8 cellular contexts compared by ENCODE assay signal in the genomic region with DNA sequence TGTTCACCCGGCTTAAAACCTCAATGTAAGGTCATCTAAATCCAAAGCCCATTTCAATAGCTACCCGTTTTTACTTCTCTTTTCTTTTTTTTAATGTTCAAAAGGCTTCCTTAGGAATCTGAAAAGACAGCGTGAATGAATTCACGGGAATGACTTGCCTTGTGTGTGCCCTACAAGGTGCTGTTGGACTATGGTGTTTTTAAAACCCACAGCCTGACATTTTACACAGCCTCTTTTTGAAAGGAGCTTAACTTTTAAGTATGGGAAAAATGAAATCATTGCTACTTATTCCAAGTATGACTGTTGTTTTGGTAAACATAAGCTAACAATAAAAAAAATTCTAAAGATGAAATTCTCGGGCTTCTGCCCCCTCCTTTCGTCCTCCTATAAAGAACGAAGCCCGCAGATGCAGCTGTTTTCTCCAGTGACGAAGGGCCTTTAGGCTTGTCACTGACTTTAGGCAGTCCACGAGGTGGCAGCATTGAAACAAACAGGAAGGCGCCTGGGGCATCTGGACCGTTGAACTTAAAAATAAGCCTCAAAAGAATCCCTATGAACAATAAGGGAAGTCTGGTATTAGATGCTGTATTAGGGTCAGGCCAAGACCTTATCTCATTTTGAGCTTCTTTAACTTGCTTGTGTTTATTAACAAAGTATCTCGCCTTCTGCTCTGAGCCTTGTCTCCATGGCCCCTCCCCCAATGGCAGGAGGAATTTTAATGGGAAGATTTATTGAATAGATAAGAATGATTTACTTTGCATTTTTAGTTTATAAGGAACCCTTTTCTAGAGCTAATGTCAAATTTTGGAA.
DNase-seq lines count a peak whose midpoint lies in the region; ATAC-seq, FAIRE-seq and TF ChIP-seq lines count a peak whose summit lies in the region.

No MANE protein-coding gene starts in this region.

- intact Hi-C loops in activated CD8-positive, alpha-beta T cell treated with anti-CD3 and anti-CD28 coated beads for 36 hours (cut with micrococcal nuclease), result loop anchor here (5.0 kb wide), 1 partner anchor 139 kb away; a partner anchor contains a TSS

- H2BK12ac ChIP-seq in H1 (ENCODE audit: low read depth, low read length), result no peak overlapping the region
- no peak overlapping the region for H2BK12ac ChIP-seq in mesenchymal stem cell (ENCODE audit: low read length in 2 of 2)

- no peak overlapping the region for H3K4ac ChIP-seq in H1 (replicated peaks; ENCODE audit: insufficient read length, low read depth, low read length)
- peak overlapping the region in 1 of 2 experiments; percentile 26 for H3K4ac ChIP-seq in mesenchymal stem cell (ENCODE audit: low read depth in 1 of 2, low read length in 2 of 2)

- H3K4me1 ChIP-seq in H1 (replicated peaks in 1 of 4; ENCODE audit: control insufficient read depth in 3 of 4, insufficient read depth in 4 of 4, low read length in 3 of 4), result peaks cover 0 to 2% (median 0%) of the 10 kb centered on the region in 4 experiments; a peak in 1 of 7 replicates
- H3K4me1 ChIP-seq in mesenchymal stem cell (ENCODE audit: control insufficient read depth, insufficient read depth, low read depth, low read length), result peaks cover 11% of the 10 kb centered on the region

- DNase-seq in AG04450 (ENCODE audit: low read depth, low spot score) (peak; percentile 58), NCI-H748 (lab: John Stamatoyannopoulos, UW; ENCODE audit: unreplicated experiment) (peak; percentile 78), H1 (ENCODE audit: low read depth in 1 of 2, low spot score in 2 of 2) (peak; percentile 29 to 70), mesenchymal stem cell (peak; percentile 88)
- DNase-seq in activated CD8-positive, alpha-beta T cell treated with anti-CD3 and anti-CD28 coated beads for 36 hours, result peak; percentile 85
- DNase-seq in stimulated activated CD8-positive, alpha-beta memory T cell treated with anti-CD3 and anti-CD28 coated beads, Interleukin-15, amount 100 ng/mL, for 24 hours (ENCODE audit: low read depth), result peak; percentile 37

- WGBS in H1 (ENCODE audit: extremely low coverage in 1 of 2, insufficient coverage in 1 of 2, insufficient read length in 1 of 2, insufficient replicate concordance in 2 of 2, low coverage in 1 of 2, low lambda C conversion rate in 2 of 2, missing lambda C conversion rate in 1 of 2), 2 experiments, result 28% methylated on average over 13 of the region's 13 CpGs; no CpG with 5 or more reads in 1 of the 2 experiments
- WGBS in mesenchymal stem cell, result 42% methylated on average over 10 of the region's 13 CpGs

- H3K23ac ChIP-seq in H1 (ENCODE audit: insufficient read length), result no peak overlapping the region
- no peak overlapping the region for H3K23ac ChIP-seq in mesenchymal stem cell (ENCODE audit: low read length in 2 of 2)

- H3K9me3 Mint-ChIP-seq in activated CD8-positive, alpha-beta T cell treated with anti-CD3 and anti-CD28 coated beads for 36 hours, result no peaks in the 10 kb centered on the region

- no peak overlapping the region for H4K91ac ChIP-seq in H1 (replicated peaks; ENCODE audit: insufficient read length, low read length)
- H4K91ac ChIP-seq in mesenchymal stem cell (ENCODE audit: low read length), result no peak overlapping the region

- no peak overlapping the region for H2BK5ac ChIP-seq in H1 (ENCODE audit: low read depth, low read length)
- peak overlapping the region; percentile 84 for H2BK5ac ChIP-seq in mesenchymal stem cell (ENCODE audit: low read depth, low read length, poor library complexity, severe bottlenecking)

- no peak overlapping the region for H3K4me3 ChIP-seq in AG04450 (ENCODE audit: low read depth, low read length)
- H3K4me3 ChIP-seq in H1 (ENCODE audit: extremely low read depth in 1 of 4, insufficient read depth in 2 of 4, low read depth in 3 of 4, low read length in 4 of 4), result no peak overlapping the region
- no peak overlapping the region for H3K4me3 ChIP-seq in mesenchymal stem cell (ENCODE audit: insufficient read depth in 1 of 2, low read depth in 1 of 2, low read length in 2 of 2)

- peak; percentile 87 to 88 for TF ChIP-seq RAD21 in H1 (IDR thresholded peaks at IDR 0.05 in 1 of 2, conservative IDR thresholded peaks at IDR 0.05 in 1 of 2; ENCODE audit: low read depth in 2 of 2, low read length in 2 of 2)

- TF ChIP-seq CTCF in AG04450 (IDR thresholded peaks at IDR 0.05; ENCODE audit: low read depth, low read length) (peak; percentile 76), H1 (IDR thresholded peaks at IDR 0.05; ENCODE audit: control extremely low read depth in 1 of 3, insufficient read depth in 1 of 3, low read depth in 1 of 3, low read length in 3 of 3) (peak; percentile 63 to 74 (median 71))
- TF ChIP-seq CTCF in activated CD8-positive, alpha-beta T cell treated with anti-CD3 and anti-CD28 coated beads for 36 hours (IDR thresholded peaks at IDR 0.05), result peak; percentile 82

- H3K27me3 ChIP-seq in AG04450 (ENCODE audit: control insufficient read depth, insufficient read depth, low read length), result no peaks in the 10 kb centered on the region
- no peaks in the 10 kb centered on the region; a peak in 1 of 7 replicates for H3K27me3 ChIP-seq in H1 (replicated peaks in 1 of 4; ENCODE audit: control insufficient read depth in 3 of 4, extremely low read depth in 1 of 4, insufficient read depth in 3 of 4, low read length in 3 of 4)
- H3K27me3 ChIP-seq in mesenchymal stem cell (ENCODE audit: control insufficient read depth in 1 of 2, insufficient read depth in 1 of 2, low read length in 2 of 2), result no peaks in the 10 kb centered on the region

- H3K27me3 Mint-ChIP-seq in activated CD8-positive, alpha-beta T cell treated with anti-CD3 and anti-CD28 coated beads for 36 hours, result peaks cover 5% of the 10 kb centered on the region

- no peak for TF ChIP-seq EP300 in H1 (IDR thresholded peaks at IDR 0.05; ENCODE audit: borderline replicate concordance in 1 of 2, low read depth in 2 of 2, low read length in 2 of 2)

- no peaks in the 10 kb centered on the region for H3K36me3 Mint-ChIP-seq in activated CD8-positive, alpha-beta T cell treated with anti-CD3 and anti-CD28 coated beads for 36 hours (ENCODE audit: low read depth)

- no peaks in the 10 kb centered on the region for H3K4me1 Mint-ChIP-seq in activated CD8-positive, alpha-beta T cell treated with anti-CD3 and anti-CD28 coated beads for 36 hours (ENCODE audit: low read depth)

- H2BK15ac ChIP-seq in H1 (ENCODE audit: low read length) (no peak overlapping the region), mesenchymal stem cell (ENCODE audit: low read depth, poor library complexity, severe bottlenecking) (no peak overlapping the region)

- H3K79me2 ChIP-seq in H1 (ENCODE audit: control insufficient read depth in 1 of 2, insufficient read depth in 2 of 2, low read length in 2 of 2), result no peaks in the 10 kb centered on the region

- H3K36me3 ChIP-seq in H1 (ENCODE audit: control insufficient read depth in 2 of 4, insufficient read depth in 4 of 4, low read length in 3 of 4) (no peaks in the 10 kb centered on the region), mesenchymal stem cell (ENCODE audit: control insufficient read depth in 1 of 2, insufficient read depth in 2 of 2, low read depth in 1 of 2, low read length in 2 of 2) (peaks cover 16 to 78% of the 10 kb centered on the region in 2 experiments)

- H3K56ac ChIP-seq in H1 (replicated peaks; ENCODE audit: insufficient read length, low read depth, low read length), result no peak overlapping the region

- H4K20me1 ChIP-seq in H1 (replicated peaks in 1 of 2; ENCODE audit: control insufficient read depth in 1 of 2, insufficient read depth in 2 of 2, low read length in 2 of 2), result no peaks in the 10 kb centered on the region

- H2AFZ ChIP-seq in H1 (ENCODE audit: low read length) (no peak overlapping the region), mesenchymal stem cell (ENCODE audit: low read depth, low read length) (no peak overlapping the region)

- no peak overlapping the region for H3K9ac ChIP-seq in H1 (replicated peaks in 1 of 4; ENCODE audit: extremely low read depth in 1 of 4, low read depth in 3 of 4, low read length in 3 of 4)
- H3K9ac ChIP-seq in mesenchymal stem cell (ENCODE audit: low read length), result peak overlapping the region; percentile 73

- H3K27ac Mint-ChIP-seq in activated CD8-positive, alpha-beta T cell treated with anti-CD3 and anti-CD28 coated beads for 36 hours, result no peak overlapping the region

- FAIRE-seq in H1 (lab: Jason Lieb, UNC), result peak; percentile 42

- H4K8ac ChIP-seq in H1 (ENCODE audit: extremely low read depth, insufficient read depth, low read length) (no peak overlapping the region), mesenchymal stem cell (ENCODE audit: low read length) (peak overlapping the region; percentile 27)

- no peak overlapping the region for H2BK20ac ChIP-seq in H1 (ENCODE audit: low read length)

- H3K23me2 ChIP-seq in H1 (ENCODE audit: low read depth, low read length), result no peaks in the 10 kb centered on the region; the same call in 1 of the 2 replicates

- H4K5ac ChIP-seq in H1 (ENCODE audit: insufficient read length, low read depth, low read length), result no peak overlapping the region

- 0 out of 4 replicates have a peak overlapping the region, but pooled peaks of 1 of the 2 experiments have one; percentile 19 for H3K4me2 ChIP-seq in H1 (ENCODE audit: insufficient read depth in 1 of 2, low read depth in 2 of 2, low read length in 2 of 2)
- no peak overlapping the region for H3K4me2 ChIP-seq in mesenchymal stem cell (ENCODE audit: low read length, poor library complexity, severe bottlenecking)

- ATAC-seq in GM18858 (IDR thresholded peaks at IDR 0.05; ENCODE audit: unreplicated experiment) (peak; percentile 86), HG03139 (IDR thresholded peaks at IDR 0.05; ENCODE audit: unreplicated experiment) (peak; percentile 92)
- ATAC-seq in activated CD8-positive, alpha-beta T cell treated with anti-CD3 and anti-CD28 coated beads for 36 hours, result peak; percentile 82

- POLR2A ChIA-PET in AG04450 (lab: Yijun Ruan, JAX), result interaction anchor here (0.8 to 1.3 kb wide), 4 partner anchors 18 to 139 kb away, joined by 3 to 5 read pairs (median 3); no protein-coding TSS in a partner anchor
- POLR2A ChIA-PET in activated CD8-positive, alpha-beta T cell treated with anti-CD3 and anti-CD28 coated beads for 36 hours (lab: Charles Lee), result interaction anchor here (0.5 to 0.7 kb wide), 2 partner anchors 9 to 652 kb away, joined by 3 read pairs; no protein-coding TSS in a partner anchor
- POLR2A ChIA-PET in H1 (lab: Charles Lee; ENCODE audit: partially characterized antibody), result interaction anchor here (1.4 kb wide), 1 partner anchor 17 kb away, joined by 3 read pairs; no protein-coding TSS in a partner anchor

- no peak for TF ChIP-seq POLR2A in H1 (IDR thresholded peaks at IDR 0.05; ENCODE audit: control extremely low read depth in 1 of 2, low read depth in 2 of 2, low read length in 2 of 2)

- H3K9me3 ChIP-seq in AG04450 (ENCODE audit: control insufficient read depth, insufficient read depth, low read length), result no peaks in the 10 kb centered on the region
- no peaks in the 10 kb centered on the region for H3K9me3 ChIP-seq in H1 (ENCODE audit: insufficient read depth in 2 of 2, low read depth in 1 of 2, low read length in 1 of 2)
- no peaks in the 10 kb centered on the region for H3K9me3 ChIP-seq in mesenchymal stem cell (ENCODE audit: control insufficient read depth, low read length)

- H3K79me1 ChIP-seq in H1 (ENCODE audit: low read depth, low read length), result no peaks in the 10 kb centered on the region
- peaks cover 9% of the 10 kb centered on the region for H3K79me1 ChIP-seq in mesenchymal stem cell (replicated peaks; ENCODE audit: low read length, poor library complexity, severe bottlenecking)

- H2BK120ac ChIP-seq in H1 (replicated peaks; ENCODE audit: low read depth, low read length) (no peak overlapping the region), mesenchymal stem cell (ENCODE audit: low read depth, low read length) (no peak overlapping the region)

- H3K14ac ChIP-seq in H1 (ENCODE audit: insufficient read length) (no peak overlapping the region), mesenchymal stem cell (ENCODE audit: low read length in 2 of 2) (no peak overlapping the region)

- CTCF ChIA-PET in AG04450 (lab: Charles Lee), result interaction anchor here (0.5 to 2.6 kb wide), 70 partner anchors 8 to 1609 kb away, joined by 3 to 33 read pairs (median 4); a partner anchor contains a TSS
- CTCF ChIA-PET in activated CD8-positive, alpha-beta T cell treated with anti-CD3 and anti-CD28 coated beads for 36 hours (lab: Charles Lee), result interaction anchor here (0.6 to 2.6 kb wide), 61 partner anchors 9 to 1446 kb away, joined by 3 to 29 read pairs (median 4); no protein-coding TSS in a partner anchor
- CTCF ChIA-PET in H1 (lab: Charles Lee; ENCODE audit: partially characterized antibody), result interaction anchor here (0.6 to 1.9 kb wide), 34 partner anchors 8 to 1445 kb away, joined by 3 to 15 read pairs (median 4); no protein-coding TSS in a partner anchor

- H3K27ac ChIP-seq in AG04450 (ENCODE audit: low read depth, low read length) (no peak overlapping the region), H1 (ENCODE audit: low read depth, low read length) (no peak overlapping the region), mesenchymal stem cell (ENCODE audit: low read length, poor library complexity, severe bottlenecking) (peak overlapping the region; percentile 89)

- H2AK5ac ChIP-seq in H1 (ENCODE audit: low read depth, low read length) (no peak overlapping the region), mesenchymal stem cell (ENCODE audit: low read length, severe bottlenecking) (peak overlapping the region; percentile 94)

- H3K18ac ChIP-seq in H1 (ENCODE audit: extremely low read depth, low read length), result no peak overlapping the region
- H3K18ac ChIP-seq in mesenchymal stem cell (ENCODE audit: low read depth in 1 of 2, low read length in 2 of 2), result no peak overlapping the region

- no peak overlapping the region for H3K4me3 Mint-ChIP-seq in activated CD8-positive, alpha-beta T cell treated with anti-CD3 and anti-CD28 coated beads for 36 hours

Comparison
In these comparisons a context has a peak if more than half of its experiments do, and no peak if none do; other contexts are left out.
1. DNase-seq: peak in every context shown above with its lines; median percentile 88 in mesenchymal stem cell; 85 in activated CD8-positive, alpha-beta T cell treated with anti-CD3 and anti-CD28 coated beads for 36 hours; 78 in NCI-H748; 58 in AG04450; 50 in H1; 37 in stimulated activated CD8-positive, alpha-beta memory T cell treated with anti-CD3 and anti-CD28 coated beads, Interleukin-15, amount 100 ng/mL, for 24 hours.